ENCODE assay signal across 1 cellular context in the genomic region with DNA sequence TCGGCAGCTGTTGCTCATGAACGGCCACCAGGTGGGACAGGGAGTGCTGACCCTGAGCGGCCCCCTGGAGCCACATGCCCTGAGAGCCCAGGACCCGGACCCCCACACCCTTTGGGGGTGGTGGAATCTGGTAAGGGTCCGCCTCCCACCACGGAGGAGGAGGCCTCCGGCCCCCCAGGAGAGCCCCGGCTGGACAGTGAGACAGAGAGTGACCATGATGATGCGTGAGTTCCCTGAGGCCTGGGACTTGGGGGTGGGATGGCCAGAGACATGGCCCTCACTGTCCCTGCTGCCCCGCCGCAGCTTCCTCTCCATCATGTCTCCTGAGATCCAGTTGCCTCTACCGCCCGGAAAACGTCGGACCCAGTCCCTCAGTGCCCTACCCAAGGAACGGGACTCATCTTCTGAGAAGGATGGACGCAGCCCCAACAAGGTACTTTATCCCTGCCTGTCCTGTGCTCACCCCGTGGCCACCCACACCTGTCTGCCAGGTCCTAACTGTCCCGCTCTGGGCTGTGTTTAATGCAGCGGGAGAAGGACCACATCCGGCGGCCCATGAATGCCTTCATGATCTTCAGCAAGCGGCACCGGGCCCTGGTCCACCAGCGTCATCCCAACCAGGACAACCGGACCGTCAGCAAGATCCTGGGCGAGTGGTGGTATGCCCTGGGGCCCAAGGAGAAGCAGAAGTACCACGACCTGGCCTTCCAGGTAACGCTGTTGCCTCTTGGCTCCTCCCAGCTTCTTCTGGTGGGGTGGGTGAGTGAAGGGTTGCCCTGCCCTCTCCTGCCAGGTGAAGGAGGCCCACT.
TF ChIP-seq lines count a peak whose summit lies in the region.

No MANE protein-coding gene starts in this region.

TF ChIP-seq in HepG2, 621 proteins besides CTCF, POLR2A, EP300 and RAD21:
- TF ChIP-seq JUNB (CRISPR knock-in tag; IDR thresholded peaks at IDR 0.05; ENCODE audit: borderline replicate concordance) (no peak), MAFK (conservative IDR thresholded peaks at IDR 0.05 in 1 of 2, IDR thresholded peaks at IDR 0.05 in 1 of 2; ENCODE audit: low read length in 2 of 2) (peak in 1 of 2 experiments; percentile 95; a peak in 1 of 4 replicates), TBL1XR1 (IDR thresholded peaks at IDR 0.05; ENCODE audit: borderline replicate concordance, low read length, partially characterized antibody) (no peak), MAFG (CRISPR knock-in tag; IDR thresholded peaks at IDR 0.05) (peak; percentile 43; the same call in 1 of the 2 replicates)
